9 cellular contexts compared by ENCODE assay signal in genomic region chr6:163915131-163915530, GRCh38.
"Had no signal": no experiment of that assay in that cellular context is flagged by ENCODE, and none has a peak within 500 bp of the region (broad histone marks: within the 10 kb centered on the region; RNA-seq: fewer than 3 reads in every experiment).

No MANE protein-coding gene starts in this region.

- H3K4me1 Mint-ChIP-seq: IgD-negative memory B cell had no signal

- ATAC-seq: HepG2, K562 had no signal

- H3K4me3 Mint-ChIP-seq: IgD-negative memory B cell had no signal

- DNase-seq: IMR-90, KBM-7, KG1 had no signal

- H3K4me3 ChIP-seq: K562 had no signal

- H3K36me3 Mint-ChIP-seq: IgD-negative memory B cell had no signal

- H3K27ac Mint-ChIP-seq: IgD-negative memory B cell had no signal

- H3K9ac ChIP-seq: KMS-11 had no signal

- H3K4me2 ChIP-seq: KMS-11 had no signal

- FAIRE-seq: HepG2, HTR-8/SVneo, K562 had no signal

- H3K27ac ChIP-seq: HL-60, KMS-11 had no signal

- H3K27me3 Mint-ChIP-seq: IgD-negative memory B cell had no signal
